ENCODE assay signal across 13 cellular contexts in genomic region chr3:86245360-86245759, GRCh38.
DNase-seq lines count a peak whose midpoint lies in the region; ATAC-seq, FAIRE-seq and TF ChIP-seq lines count a peak whose summit lies in the region.
"Had no signal": no experiment of that assay in that cellular context is flagged by ENCODE, and none has a peak within 500 bp of the region (broad histone marks: within the 10 kb centered on the region; RNA-seq: fewer than 3 reads in every experiment).

No MANE protein-coding gene starts in this region.

- WGBS in stomach, 5 donors = 14 to 33% (median 15%) methylated on average over 1 of the region's 1 CpG

- H3K27me3 ChIP-seq in astrocyte (ENCODE audit: insufficient read depth, low read length) (no peaks in the 10 kb centered on the region), stomach (no peaks in the 10 kb centered on the region)

- TF ChIP-seq CTCF in C4-2B (conservative IDR thresholded peaks at IDR 0.05) = peak; percentile 44
- peak; percentile 30 for TF ChIP-seq CTCF in astrocyte (IDR thresholded peaks at IDR 0.05; ENCODE audit: insufficient read depth, low read depth, low read length)
- TF ChIP-seq CTCF in stomach (IDR thresholded peaks at IDR 0.05) = no peak

- H2AFZ ChIP-seq in astrocyte (ENCODE audit: low read depth, low read length) = no peak overlapping the region
- H2AFZ ChIP-seq: parathyroid adenoma had no signal

- no peak for FAIRE-seq in astrocyte (lab: Jason Lieb, UNC)
- FAIRE-seq: GM18507 had no signal

- H3K27me3 Mint-ChIP-seq in astrocyte (ENCODE audit: low read depth, unreplicated experiment) = no peaks in the 10 kb centered on the region
- H3K27me3 Mint-ChIP-seq: CD8-positive, alpha-beta memory T cell had no signal

- TF ChIP-seq EP300 in stomach (IDR thresholded peaks at IDR 0.05) = no peak

- no peak for ATAC-seq in GM19351 (IDR thresholded peaks at IDR 0.05; ENCODE audit: unreplicated experiment)

- H3K4me1 ChIP-seq in astrocyte (ENCODE audit: insufficient read depth, low read length) = no peaks in the 10 kb centered on the region
- H3K4me1 ChIP-seq in stomach = no peaks in the 10 kb centered on the region
- H3K4me1 ChIP-seq: parathyroid adenoma had no signal

- no peak overlapping the region for H3K4me3 ChIP-seq in astrocyte (ENCODE audit: insufficient read depth, low read depth, low read length)
- H3K4me3 ChIP-seq in stomach = no peak overlapping the region

- no peak overlapping the region for H3K27ac ChIP-seq in C4-2B
- no peak overlapping the region for H3K27ac ChIP-seq in astrocyte (ENCODE audit: low read depth, low read length)
- no peak overlapping the region for H3K27ac ChIP-seq in stomach
- H3K27ac ChIP-seq: parathyroid adenoma had no signal

- H3K36me3 ChIP-seq in astrocyte (ENCODE audit: insufficient read depth, low read length) = no peaks in the 10 kb centered on the region
- no peaks in the 10 kb centered on the region for H3K36me3 ChIP-seq in stomach

- DNase-seq in NCI-H1417 (lab: John Stamatoyannopoulos, UW) = peak in 2 of 3 experiments; percentile 37 to 76
- DNase-seq in astrocyte (ENCODE audit: low read depth) = no peak
- peak; percentile 36 for DNase-seq in left kidney (ENCODE audit: low read depth, low spot score)
- no peak for DNase-seq in stomach
- DNase-seq in hypothalamus (lab: John Stamatoyannopoulos, UW) = no peak
- no peak for DNase-seq in SW 1271 (lab: John Stamatoyannopoulos, UW)
- DNase-seq: activated T-cell treated with anti-CD3 and anti-CD28 coated beads for 4 hours; CD8-positive, alpha-beta memory T cell; NCI-H187 treated with DMSO at 0.1 percent for 48 hours had no signal

- no peaks in the 10 kb centered on the region for H3K9me3 Mint-ChIP-seq in astrocyte (ENCODE audit: unreplicated experiment)

- no peaks in the 10 kb centered on the region for H3K9me3 ChIP-seq in astrocyte (ENCODE audit: insufficient read depth, low read depth, low read length)
- H3K9me3 ChIP-seq in stomach = no peaks in the 10 kb centered on the region

- no peaks in the 10 kb centered on the region for H3K36me3 Mint-ChIP-seq in astrocyte (ENCODE audit: low read depth, unreplicated experiment)
- H3K36me3 Mint-ChIP-seq: CD8-positive, alpha-beta memory T cell had no signal

- intact Hi-C loops in stomach (cut with DNase I; ENCODE audit: low total_unique reads) = no loop called here

- H3K4me2 ChIP-seq in astrocyte (ENCODE audit: low read length) = no peak overlapping the region

- H3K79me2 ChIP-seq in astrocyte (ENCODE audit: insufficient read depth, low read length) = no peaks in the 10 kb centered on the region
- H3K79me2 ChIP-seq: parathyroid adenoma had no signal

- H3K9ac ChIP-seq in astrocyte (ENCODE audit: low read length) = no peak overlapping the region
- H3K9ac ChIP-seq: parathyroid adenoma had no signal

- no peaks in the 10 kb centered on the region for H4K20me1 ChIP-seq in astrocyte (ENCODE audit: insufficient read depth, low read length)

- no peak overlapping the region for H3K27ac Mint-ChIP-seq in astrocyte (ENCODE audit: unreplicated experiment)
- H3K27ac Mint-ChIP-seq: CD8-positive, alpha-beta memory T cell had no signal

- no peaks in the 10 kb centered on the region for H3K4me1 Mint-ChIP-seq in astrocyte (ENCODE audit: low read depth, unreplicated experiment)
- H3K4me1 Mint-ChIP-seq: CD8-positive, alpha-beta memory T cell had no signal

- no peak overlapping the region for H3K4me3 Mint-ChIP-seq in astrocyte (ENCODE audit: unreplicated experiment)
- H3K4me3 Mint-ChIP-seq: CD8-positive, alpha-beta memory T cell had no signal

- TF ChIP-seq POLR2A in stomach (IDR thresholded peaks at IDR 0.05) = no peak

Comparison
In these comparisons a context has a peak if more than half of its experiments do, and no peak if none do; other contexts are left out.
1. CTCF ChIP-seq: peak in C4-2B (single experiment) and astrocyte (single experiment); none in stomach (0 of 7).
2. DNase-seq: peak in NCI-H1417 (2 of 3) and left kidney (single experiment); none in astrocyte (single experiment), stomach (single experiment), hypothalamus (0 of 51) and SW 1271 (0 of 2).